Comparison of ENCODE assay signal across 18 cellular contexts in the genomic region with DNA sequence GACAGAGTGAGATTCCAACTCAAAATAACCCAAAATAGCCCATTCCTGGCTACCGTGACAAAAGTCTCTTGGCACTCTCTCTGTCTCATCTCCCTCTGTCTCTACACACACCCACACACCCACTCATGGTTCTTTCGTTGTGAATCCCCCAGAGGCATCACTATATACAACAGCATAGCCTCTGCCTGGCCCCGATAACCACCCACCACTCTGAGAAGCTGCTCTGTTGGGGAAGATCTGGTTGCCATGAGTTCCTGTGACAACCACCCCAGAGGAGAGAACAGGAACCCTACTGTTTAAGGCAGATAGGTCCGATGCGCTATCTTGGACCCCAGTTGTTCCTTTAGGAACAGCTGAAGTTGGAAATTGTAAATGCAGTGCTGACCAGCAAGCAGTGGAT.
A peak's percentile ranks its signal among the peaks of the same experiment; 100 is the strongest.
DNase-seq lines count a peak whose midpoint lies in the region; ATAC-seq and TF ChIP-seq lines count a peak whose summit lies in the region.
"Had no signal": no experiment of that assay in that cellular context is flagged by ENCODE, and none has a peak within 500 bp of the region (broad histone marks: within the 10 kb centered on the region; RNA-seq: fewer than 3 reads in every experiment).

No MANE protein-coding gene starts in this region.

- H3K27me3 Mint-ChIP-seq in activated T-helper 17 cell treated with anti-CD3 and anti-CD28 coated beads, Interleukin-2, amount 50 U/mL, for 72 hours: peaks cover 16% of the 10 kb centered on the region
- no peaks in the 10 kb centered on the region for H3K27me3 Mint-ChIP-seq in activated CD8-positive, alpha-beta memory T cell treated with anti-CD3 and anti-CD28 coated beads, Interleukin-2, amount 10 ng/mL, durations not matched to agents 7 days and 5 days

- ATAC-seq in activated CD4-positive, CD25-positive, alpha-beta regulatory T cell treated with anti-CD3 and anti-CD28 coated beads, Interleukin-2, amount 50 U/mL, for 24 hours: peak; percentile 12 to 45
- ATAC-seq in HG02973 (IDR thresholded peaks at IDR 0.05; ENCODE audit: unreplicated experiment): peak; percentile 32
- peak; percentile 60 for ATAC-seq in activated T-helper 17 cell treated with anti-CD3 and anti-CD28 coated beads, Interleukin-2, amount 50 U/mL, for 72 hours (replicated peaks)
- peak; percentile 87 for ATAC-seq in stimulated activated effector memory CD8-positive, alpha-beta T cell treated with anti-CD3 and anti-CD28 coated beads, Interleukin-12 subunit alpha, Interleukin-12 subunit beta, amount 100 ng/mL, for 72 hours
- ATAC-seq in omental fat pad (ENCODE audit: low FRiP score): no peak
- ATAC-seq in activated CD8-positive, alpha-beta memory T cell treated with anti-CD3 and anti-CD28 coated beads, Interleukin-2, amount 10 ng/mL, durations not matched to agents 7 days and 5 days: no peak
- ATAC-seq: GM23338, right cardiac atrium had no signal

- H3K27ac Mint-ChIP-seq in activated T-helper 17 cell treated with anti-CD3 and anti-CD28 coated beads, Interleukin-2, amount 50 U/mL, for 72 hours: no peak overlapping the region
- H3K27ac Mint-ChIP-seq in stimulated activated effector memory CD8-positive, alpha-beta T cell treated with anti-CD3 and anti-CD28 coated beads, Interleukin-12 subunit alpha, Interleukin-12 subunit beta, amount 100 ng/mL, for 72 hours: peak overlapping the region; percentile 90
- no peak overlapping the region for H3K27ac Mint-ChIP-seq in activated CD8-positive, alpha-beta memory T cell treated with anti-CD3 and anti-CD28 coated beads, Interleukin-2, amount 10 ng/mL, durations not matched to agents 7 days and 5 days
- H3K27ac Mint-ChIP-seq: endodermal cell, GM23338 had no signal

- peaks cover 15% of the 10 kb centered on the region for H3K4me1 Mint-ChIP-seq in activated T-helper 17 cell treated with anti-CD3 and anti-CD28 coated beads, Interleukin-2, amount 50 U/mL, for 72 hours
- peaks cover 66% of the 10 kb centered on the region for H3K4me1 Mint-ChIP-seq in stimulated activated effector memory CD8-positive, alpha-beta T cell treated with anti-CD3 and anti-CD28 coated beads, Interleukin-12 subunit alpha, Interleukin-12 subunit beta, amount 100 ng/mL, for 72 hours
- H3K4me1 Mint-ChIP-seq in activated CD8-positive, alpha-beta memory T cell treated with anti-CD3 and anti-CD28 coated beads, Interleukin-2, amount 10 ng/mL, durations not matched to agents 7 days and 5 days: peaks cover 45% of the 10 kb centered on the region

- no peaks in the 10 kb centered on the region for H3K36me3 Mint-ChIP-seq in activated T-helper 17 cell treated with anti-CD3 and anti-CD28 coated beads, Interleukin-2, amount 50 U/mL, for 72 hours (ENCODE audit: low read depth)
- H3K36me3 Mint-ChIP-seq in stimulated activated effector memory CD8-positive, alpha-beta T cell treated with anti-CD3 and anti-CD28 coated beads, Interleukin-12 subunit alpha, Interleukin-12 subunit beta, amount 100 ng/mL, for 72 hours: no peaks in the 10 kb centered on the region
- peaks cover 9% of the 10 kb centered on the region for H3K36me3 Mint-ChIP-seq in activated CD8-positive, alpha-beta memory T cell treated with anti-CD3 and anti-CD28 coated beads, Interleukin-2, amount 10 ng/mL, durations not matched to agents 7 days and 5 days
- H3K36me3 Mint-ChIP-seq: CD4-positive, alpha-beta memory T cell had no signal

- H3K9me3 Mint-ChIP-seq in activated T-helper 17 cell treated with anti-CD3 and anti-CD28 coated beads, Interleukin-2, amount 50 U/mL, for 72 hours: no peaks in the 10 kb centered on the region
- H3K9me3 Mint-ChIP-seq in stimulated activated effector memory CD8-positive, alpha-beta T cell treated with anti-CD3 and anti-CD28 coated beads, Interleukin-12 subunit alpha, Interleukin-12 subunit beta, amount 100 ng/mL, for 72 hours: peaks cover 2% of the 10 kb centered on the region
- H3K9me3 Mint-ChIP-seq in activated CD8-positive, alpha-beta memory T cell treated with anti-CD3 and anti-CD28 coated beads, Interleukin-2, amount 10 ng/mL, durations not matched to agents 7 days and 5 days (ENCODE audit: low read depth): peaks cover 5% of the 10 kb centered on the region
- H3K9me3 Mint-ChIP-seq: CD4-positive, alpha-beta memory T cell; endodermal cell; GM23338 had no signal

- CTCF ChIA-PET in activated CD8-positive, alpha-beta memory T cell treated with anti-CD3 and anti-CD28 coated beads, Interleukin-2, amount 10 ng/mL, durations not matched to agents 7 days and 5 days (lab: Charles Lee): no interaction called here

- DNase-seq in activated CD4-positive, CD25-positive, alpha-beta regulatory T cell (lab: John Stamatoyannopoulos, UW): no peak
- no peak for DNase-seq in stimulated activated effector memory CD8-positive, alpha-beta T cell treated with anti-CD3 and anti-CD28 coated beads, Interleukin-12 subunit alpha, Interleukin-12 subunit beta, amount 100 ng/mL, for 72 hours (ENCODE audit: low spot score in 2 of 2)
- no peak for DNase-seq in omental fat pad (ENCODE audit: low spot score)
- no peak for DNase-seq in RKO (ENCODE audit: low spot score)
- DNase-seq in activated CD8-positive, alpha-beta memory T cell treated with anti-CD3 and anti-CD28 coated beads, Interleukin-2, amount 10 ng/mL, durations not matched to agents 7 days and 5 days: no peak
- DNase-seq: activated CD4-positive, alpha-beta T cell treated with anti-CD3 and anti-CD28 coated beads, Interleukin-2, amount 50 U/mL, for 4 hours; CD4-positive, alpha-beta memory T cell; endodermal cell; MM.1S; NCI-H2029 treated with DMSO at 0.1 percent for 48 hours; NCI-H524; nucleus accumbens; T-helper 9 cell had no signal

- H3K4me3 Mint-ChIP-seq in activated T-helper 17 cell treated with anti-CD3 and anti-CD28 coated beads, Interleukin-2, amount 50 U/mL, for 72 hours: no peak overlapping the region
- peak overlapping the region; percentile 52 for H3K4me3 Mint-ChIP-seq in stimulated activated effector memory CD8-positive, alpha-beta T cell treated with anti-CD3 and anti-CD28 coated beads, Interleukin-12 subunit alpha, Interleukin-12 subunit beta, amount 100 ng/mL, for 72 hours
- no peak overlapping the region for H3K4me3 Mint-ChIP-seq in activated CD8-positive, alpha-beta memory T cell treated with anti-CD3 and anti-CD28 coated beads, Interleukin-2, amount 10 ng/mL, durations not matched to agents 7 days and 5 days
- H3K4me3 Mint-ChIP-seq: endodermal cell, GM23338 had no signal

- no peak for TF ChIP-seq CTCF in omental fat pad (IDR thresholded peaks at IDR 0.05)

Comparison
In these comparisons a context has a peak if more than half of its experiments do, and no peak if none do; other contexts are left out.
1. ATAC-seq: peak in activated CD4-positive, CD25-positive, alpha-beta regulatory T cell treated with anti-CD3 and anti-CD28 coated beads, Interleukin-2, amount 50 U/mL, for 24 hours (2 of 2), HG02973 (single experiment), activated T-helper 17 cell treated with anti-CD3 and anti-CD28 coated beads, Interleukin-2, amount 50 U/mL, for 72 hours (single experiment) and stimulated activated effector memory CD8-positive, alpha-beta T cell treated with anti-CD3 and anti-CD28 coated beads, Interleukin-12 subunit alpha, Interleukin-12 subunit beta, amount 100 ng/mL, for 72 hours (single experiment); none in omental fat pad (single experiment) and activated CD8-positive, alpha-beta memory T cell treated with anti-CD3 and anti-CD28 coated beads, Interleukin-2, amount 10 ng/mL, durations not matched to agents 7 days and 5 days (single experiment).